ENCODE assay signal across 9 cellular contexts in the genomic region with DNA sequence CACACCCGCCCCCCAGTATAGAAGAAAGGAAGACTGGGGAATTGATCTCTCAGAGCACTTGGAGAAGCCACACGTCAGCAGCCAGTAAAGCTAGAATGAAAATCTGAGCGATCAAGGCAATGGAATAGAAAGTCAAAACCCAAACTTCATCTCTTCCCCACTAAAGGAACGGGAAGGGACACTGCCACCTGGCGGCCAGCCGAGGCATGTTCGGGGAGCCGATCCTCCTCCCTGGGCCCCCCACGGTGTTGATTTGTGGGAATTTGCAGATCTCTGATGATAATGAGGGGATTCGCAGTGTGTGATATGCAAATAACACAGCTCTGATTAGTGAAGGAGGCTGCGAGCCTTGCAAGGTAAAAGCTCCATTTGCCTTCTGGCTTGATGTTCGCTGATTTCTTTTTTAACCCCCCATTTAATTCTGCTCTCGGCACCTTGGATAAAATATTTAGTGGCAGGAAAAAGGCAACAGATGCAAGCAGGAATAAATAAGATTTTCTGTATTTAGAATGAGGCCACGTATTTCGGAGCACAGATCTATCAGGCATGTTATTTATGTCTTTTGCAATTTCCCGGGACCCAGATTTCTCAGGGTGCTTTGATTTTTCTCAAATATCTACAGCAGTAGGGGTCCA.
A peak's percentile ranks its signal among the peaks of the same experiment; 100 is the strongest.
DNase-seq lines count a peak whose midpoint lies in the region; ATAC-seq, FAIRE-seq and TF ChIP-seq lines count a peak whose summit lies in the region.
"Had no signal": no experiment of that assay in that cellular context is flagged by ENCODE, and none has a peak within 500 bp of the region (broad histone marks: within the 10 kb centered on the region; RNA-seq: fewer than 3 reads in every experiment).

No MANE protein-coding gene starts in this region.

- peak overlapping the region in 1 of 2 experiments; percentile 75; a peak in 1 of 4 replicates for H3K27ac ChIP-seq in SK-N-SH (ENCODE audit: low read depth in 2 of 2, low read length in 1 of 2)
- H3K27ac ChIP-seq in gastroesophageal sphincter = no peak overlapping the region
- no peak overlapping the region for H3K27ac ChIP-seq in small intestine (ENCODE audit: low read depth in 1 of 2, low read length in 1 of 2)

- ATAC-seq in activated CD8-positive, alpha-beta memory T cell treated with anti-CD3 and anti-CD28 coated beads, Interleukin-2, amount 10 ng/mL, durations not matched to agents 7 days and 5 days = no peak
- ATAC-seq in gastroesophageal sphincter = no peak
- no peak for ATAC-seq in GM19452 (IDR thresholded peaks at IDR 0.05; ENCODE audit: unreplicated experiment)
- ATAC-seq: activated naive CD4-positive, alpha-beta T cell treated with anti-CD3 and anti-CD28 coated beads, Interleukin-2, amount 50 U/mL, for 72 hours had no signal

- H3K4me3 ChIP-seq in SK-N-SH (ENCODE audit: low read depth in 2 of 2, low read length in 1 of 2) = no peak overlapping the region; a peak in 1 of 4 replicates
- H3K4me3 ChIP-seq in gastroesophageal sphincter = no peak overlapping the region
- H3K4me3 ChIP-seq in small intestine (ENCODE audit: low read depth in 1 of 2, low read length in 2 of 2) = no peak overlapping the region

- CTCF ChIA-PET in activated CD8-positive, alpha-beta memory T cell treated with anti-CD3 and anti-CD28 coated beads, Interleukin-2, amount 10 ng/mL, durations not matched to agents 7 days and 5 days (lab: Charles Lee) = no interaction called here
- CTCF ChIA-PET in SK-N-SH (lab: Yijun Ruan, JAX) = interaction anchor here (0.6 to 10.8 kb wide), 67 partner anchors 8 to 1054 kb away, joined by 3 to 149 read pairs (median 5); no protein-coding TSS in a partner anchor

- H3K27me3 ChIP-seq in SK-N-SH (ENCODE audit: insufficient read depth) = no peaks in the 10 kb centered on the region
- no peaks in the 10 kb centered on the region for H3K27me3 ChIP-seq in gastroesophageal sphincter
- no peaks in the 10 kb centered on the region for H3K27me3 ChIP-seq in small intestine (ENCODE audit: control insufficient read depth in 2 of 2, insufficient read depth in 2 of 2, low read length in 2 of 2)

- no peaks in the 10 kb centered on the region for H3K27me3 Mint-ChIP-seq in activated CD8-positive, alpha-beta memory T cell treated with anti-CD3 and anti-CD28 coated beads, Interleukin-2, amount 10 ng/mL, durations not matched to agents 7 days and 5 days

- DNase-seq in activated CD8-positive, alpha-beta memory T cell treated with anti-CD3 and anti-CD28 coated beads for 48 hours (ENCODE audit: low read depth in 2 of 3, low spot score in 2 of 3) = peak in 2 of 3 experiments; percentile 8 to 11
- no peak for DNase-seq in activated CD8-positive, alpha-beta memory T cell treated with anti-CD3 and anti-CD28 coated beads, Interleukin-2, amount 10 ng/mL, durations not matched to agents 7 days and 5 days
- DNase-seq in HK-2 (ENCODE audit: unreplicated experiment) = peak; percentile 43
- peak; percentile 86 for DNase-seq in SK-N-SH
- DNase-seq in small intestine = peak; percentile 17
- DNase-seq in middle frontal gyrus (ENCODE audit: extremely low spot score, low spot score) = no peak

- no peak for FAIRE-seq in small intestine (lab: Jason Lieb, UNC)

- H3K4me3 Mint-ChIP-seq in activated CD8-positive, alpha-beta memory T cell treated with anti-CD3 and anti-CD28 coated beads, Interleukin-2, amount 10 ng/mL, durations not matched to agents 7 days and 5 days = no peak overlapping the region

- no peak overlapping the region for H2AFZ ChIP-seq in SK-N-SH (ENCODE audit: low read depth)

- no peak overlapping the region for H3K9ac ChIP-seq in SK-N-SH

- no peaks in the 10 kb centered on the region for H3F3A ChIP-seq in SK-N-SH (replicated peaks; ENCODE audit: insufficient read depth)

- H3K4me1 ChIP-seq in SK-N-SH (ENCODE audit: control insufficient read depth in 1 of 2, insufficient read depth in 2 of 2, low read depth in 1 of 2, low read length in 1 of 2) (peaks cover 0 to 40% of the 10 kb centered on the region in 2 experiments; a peak in 2 of 4 replicates), gastroesophageal sphincter (no peaks in the 10 kb centered on the region), small intestine (ENCODE audit: control insufficient read depth in 2 of 2, insufficient read depth in 1 of 2, low read depth in 1 of 2, low read length in 1 of 2) (no peaks in the 10 kb centered on the region)

- WGBS in SK-N-SH (ENCODE audit: low lambda C conversion rate) = 7% methylated on average over 16 of the region's 16 CpGs
- 33 to 34% methylated on average over 9 to 10 of the region's 16 CpGs for WGBS in gastroesophageal sphincter (ENCODE audit: low coverage in 1 of 2), 2 donors
- 25 to 34% (median 26%) methylated on average over 16 of the region's 16 CpGs for WGBS in small intestine, 3 donors

- H4K20me1 ChIP-seq in SK-N-SH (ENCODE audit: insufficient read depth) = no peaks in the 10 kb centered on the region

- H3K79me2 ChIP-seq in SK-N-SH (ENCODE audit: insufficient read depth) = no peaks in the 10 kb centered on the region

- H3K36me3 ChIP-seq in SK-N-SH (replicated peaks in 1 of 2; ENCODE audit: control insufficient read depth in 1 of 2, insufficient read depth in 2 of 2, low read length in 1 of 2) = no peaks in the 10 kb centered on the region
- no peaks in the 10 kb centered on the region for H3K36me3 ChIP-seq in gastroesophageal sphincter
- H3K36me3 ChIP-seq in small intestine (ENCODE audit: control insufficient read depth in 2 of 2, insufficient read depth in 2 of 2, low read length in 2 of 2) = no peaks in the 10 kb centered on the region

- no peaks in the 10 kb centered on the region for H3K9me3 Mint-ChIP-seq in activated CD8-positive, alpha-beta memory T cell treated with anti-CD3 and anti-CD28 coated beads, Interleukin-2, amount 10 ng/mL, durations not matched to agents 7 days and 5 days (ENCODE audit: low read depth)
- H3K9me3 Mint-ChIP-seq: activated naive CD4-positive, alpha-beta T cell treated with anti-CD3 and anti-CD28 coated beads, Interleukin-2, amount 50 U/mL, for 72 hours had no signal

- H3K36me3 Mint-ChIP-seq in activated CD8-positive, alpha-beta memory T cell treated with anti-CD3 and anti-CD28 coated beads, Interleukin-2, amount 10 ng/mL, durations not matched to agents 7 days and 5 days = no peaks in the 10 kb centered on the region
- H3K36me3 Mint-ChIP-seq: activated naive CD4-positive, alpha-beta T cell treated with anti-CD3 and anti-CD28 coated beads, Interleukin-2, amount 50 U/mL, for 72 hours had no signal

- TF ChIP-seq RAD21 in SK-N-SH (IDR thresholded peaks at IDR 0.05; ENCODE audit: low read length) = peak; percentile 73

- TF ChIP-seq EP300 in SK-N-SH (IDR thresholded peaks at IDR 0.05; ENCODE audit: borderline replicate concordance in 1 of 2, low read depth in 1 of 2, low read length in 1 of 2) (no peak), gastroesophageal sphincter (IDR thresholded peaks at IDR 0.05) (no peak)

- no peaks in the 10 kb centered on the region for H3K9me2 ChIP-seq in SK-N-SH

- POLR2A ChIA-PET in SK-N-SH (lab: Yijun Ruan, JAX) = no interaction called here

- H3K9me3 ChIP-seq in SK-N-SH (peaks cover 5% of the 10 kb centered on the region; the same call in 1 of the 2 replicates), gastroesophageal sphincter (no peaks in the 10 kb centered on the region), small intestine (ENCODE audit: control insufficient read depth, low read depth) (no peaks in the 10 kb centered on the region)

- peak; percentile 61 for TF ChIP-seq CTCF in SK-N-SH (IDR thresholded peaks at IDR 0.05)
- TF ChIP-seq CTCF in gastroesophageal sphincter (IDR thresholded peaks at IDR 0.05) = peak in 3 of 4 experiments; percentile 25 to 65 (median 26)

- TF ChIP-seq POLR2A in gastroesophageal sphincter (IDR thresholded peaks at IDR 0.05) = no peak

- no peaks in the 10 kb centered on the region for H3K4me1 Mint-ChIP-seq in activated CD8-positive, alpha-beta memory T cell treated with anti-CD3 and anti-CD28 coated beads, Interleukin-2, amount 10 ng/mL, durations not matched to agents 7 days and 5 days

- H3K27ac Mint-ChIP-seq in activated CD8-positive, alpha-beta memory T cell treated with anti-CD3 and anti-CD28 coated beads, Interleukin-2, amount 10 ng/mL, durations not matched to agents 7 days and 5 days = no peak overlapping the region
- H3K27ac Mint-ChIP-seq: activated naive CD4-positive, alpha-beta T cell treated with anti-CD3 and anti-CD28 coated beads, Interleukin-2, amount 50 U/mL, for 72 hours had no signal

- H3K4me2 ChIP-seq in SK-N-SH = no peak overlapping the region

TF ChIP-seq in SK-N-SH, 30 proteins besides CTCF, POLR2A, EP300 and RAD21:
- no peak for TF ChIP-seq ELF1 (IDR thresholded peaks at IDR 0.05)
- TF ChIP-seq, protein P1, sequence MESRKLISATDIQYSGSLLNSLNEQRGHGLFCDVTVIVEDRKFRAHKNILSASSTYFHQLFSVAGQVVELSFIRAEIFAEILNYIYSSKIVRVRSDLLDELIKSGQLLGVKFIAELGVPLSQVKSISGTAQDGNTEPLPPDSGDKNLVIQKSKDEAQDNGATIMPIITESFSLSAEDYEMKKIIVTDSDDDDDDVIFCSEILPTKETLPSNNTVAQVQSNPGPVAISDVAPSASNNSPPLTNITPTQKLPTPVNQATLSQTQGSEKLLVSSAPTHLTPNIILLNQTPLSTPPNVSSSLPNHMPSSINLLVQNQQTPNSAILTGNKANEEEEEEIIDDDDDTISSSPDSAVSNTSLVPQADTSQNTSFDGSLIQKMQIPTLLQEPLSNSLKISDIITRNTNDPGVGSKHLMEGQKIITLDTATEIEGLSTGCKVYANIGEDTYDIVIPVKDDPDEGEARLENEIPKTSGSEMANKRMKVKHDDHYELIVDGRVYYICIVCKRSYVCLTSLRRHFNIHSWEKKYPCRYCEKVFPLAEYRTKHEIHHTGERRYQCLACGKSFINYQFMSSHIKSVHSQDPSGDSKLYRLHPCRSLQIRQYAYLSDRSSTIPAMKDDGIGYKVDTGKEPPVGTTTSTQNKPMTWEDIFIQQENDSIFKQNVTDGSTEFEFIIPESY (IDR thresholded peaks at IDR 0.05; ENCODE audit: borderline replicate concordance, low read depth) = no peak
- no peak for TF ChIP-seq RCOR1 (IDR thresholded peaks at IDR 0.05; ENCODE audit: low read length)
- TF ChIP-seq SMC3 (IDR thresholded peaks at IDR 0.05; ENCODE audit: low read depth, low read length) = peak; percentile 59; the same call in 1 of the 2 replicates

Comparison
In these comparisons a context has a peak if more than half of its experiments do, and no peak if none do; other contexts are left out.
1. DNase-seq: peak in activated CD8-positive, alpha-beta memory T cell treated with anti-CD3 and anti-CD28 coated beads for 48 hours (2 of 3), HK-2 (single experiment), SK-N-SH (single experiment) and small intestine (single experiment); none in activated CD8-positive, alpha-beta memory T cell treated with anti-CD3 and anti-CD28 coated beads, Interleukin-2, amount 10 ng/mL, durations not matched to agents 7 days and 5 days (single experiment) and middle frontal gyrus (single experiment).